In the genomic region with DNA sequence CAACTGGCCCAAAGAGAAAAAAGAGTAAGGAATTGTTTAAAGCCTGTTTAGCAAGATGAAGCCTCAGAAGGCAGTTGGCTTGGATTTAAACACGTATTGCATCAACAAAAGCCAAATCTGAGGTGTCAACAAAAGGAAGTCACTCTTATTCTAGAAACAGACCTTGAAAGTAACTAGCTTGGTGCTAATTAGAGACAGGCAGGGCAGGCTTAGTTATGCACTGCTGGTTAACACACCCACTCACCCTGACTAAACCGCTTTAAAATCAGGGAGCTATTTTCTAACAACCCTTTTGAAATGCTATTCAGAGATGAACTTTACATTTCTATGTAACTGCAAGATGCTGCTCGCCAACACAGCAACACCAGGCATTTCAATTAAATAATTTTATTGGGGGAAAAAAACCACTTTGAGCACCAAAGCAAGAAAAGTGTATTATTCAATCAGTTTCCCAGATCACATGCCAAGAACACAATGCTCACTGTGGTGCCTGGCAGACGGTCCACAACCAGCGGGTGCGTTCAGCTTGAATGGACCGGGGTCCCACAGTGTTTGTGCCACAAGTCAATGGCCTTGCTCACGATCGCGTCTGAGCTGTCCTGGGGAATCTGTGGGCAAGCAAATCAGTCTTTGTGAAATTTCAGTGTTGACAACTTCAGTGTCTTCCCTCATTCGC, we compare ENCODE assay signal across 1 cellular context.
TF ChIP-seq lines count a peak whose summit lies in the region.

No MANE protein-coding gene starts in this region.

TF ChIP-seq in HepG2, 621 proteins besides CTCF, POLR2A, EP300 and RAD21 (continued from another document):
- TF ChIP-seq, protein P1, sequence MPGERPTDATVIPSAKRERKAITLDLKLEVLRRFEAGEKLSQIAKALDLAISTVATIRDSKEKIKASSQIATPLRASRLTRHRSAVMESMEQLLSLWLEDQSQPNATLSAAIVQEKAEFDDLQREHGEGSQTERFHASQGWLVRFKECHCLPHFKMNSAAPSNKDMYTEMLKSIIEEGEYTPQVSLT (CRISPR knock-in tag; IDR thresholded peaks at IDR 0.05; ENCODE audit: borderline replicate concordance, low read depth), result no peak
- no peak for TF ChIP-seq ZNF142 (CRISPR knock-in tag; IDR thresholded peaks at IDR 0.05)
- TF ChIP-seq ZMAT3 (CRISPR knock-in tag; conservative IDR thresholded peaks at IDR 0.05), result no peak
- no peak for TF ChIP-seq NR1H2 (CRISPR knock-in tag; IDR thresholded peaks at IDR 0.05; ENCODE audit: borderline replicate concordance, low read depth)
- TF ChIP-seq SMARCC2 (IDR thresholded peaks at IDR 0.05), result no peak
- no peak for TF ChIP-seq LCORL (IDR thresholded peaks at IDR 0.05)
- no peak for TF ChIP-seq LCORL (CRISPR knock-in tag; IDR thresholded peaks at IDR 0.05)
- TF ChIP-seq TFAP4 (IDR thresholded peaks at IDR 0.05; ENCODE audit: borderline replicate concordance, low read depth), result no peak
- TF ChIP-seq ZNF530 (CRISPR knock-in tag; IDR thresholded peaks at IDR 0.05; ENCODE audit: low read depth), result no peak
- no peak for TF ChIP-seq ZNF333 (CRISPR knock-in tag; IDR thresholded peaks at IDR 0.05; ENCODE audit: borderline replicate concordance)
- no peak for TF ChIP-seq KDM5A (IDR thresholded peaks at IDR 0.05; ENCODE audit: borderline replicate concordance, low read length)
